Comparison of ENCODE assay signal across 11 cellular contexts in genomic region chr6:155143610-155144106, GRCh38.
A peak's percentile ranks its signal among the peaks of the same experiment; 100 is the strongest.
DNase-seq lines count a peak whose midpoint lies in the region; ATAC-seq and TF ChIP-seq lines count a peak whose summit lies in the region.
"Had no signal": no experiment of that assay in that cellular context is flagged by ENCODE, and none has a peak within 500 bp of the region (broad histone marks: within the 10 kb centered on the region; RNA-seq: fewer than 3 reads in every experiment).

No MANE protein-coding gene starts in this region.

- no TSS peak for BruUV-seq in MCF 10A (replicated peaks; lab: Mats Ljungman, UMichigan)

- H3K4me3 ChIP-seq in breast epithelium (peak overlapping the region in 2 of 3 donors; percentile 4 to 35), lower lobe of right lung (peak overlapping the region; percentile 0), urinary bladder (ENCODE audit: low read depth, low read length) (peak overlapping the region; percentile 5)

- H3K27ac ChIP-seq in breast epithelium (peak overlapping the region; percentile 3 to 9), lower lobe of right lung (peak overlapping the region; percentile 31), urinary bladder (ENCODE audit: low read depth) (no peak overlapping the region)
- H3K27ac ChIP-seq: VCaP had no signal

- CTCF ChIA-PET in MCF 10A (lab: Yijun Ruan, JAX): no interaction called here

- no peak for ATAC-seq in activated naive CD8-positive, alpha-beta T cell treated with anti-CD3 and anti-CD28 coated beads, Interleukin-2, amount 10 ng/mL, durations not matched to agents 7 days and 5 days (ENCODE audit: low read depth)
- ATAC-seq in lower lobe of right lung (no peak), HG03521 (IDR thresholded peaks at IDR 0.05; ENCODE audit: unreplicated experiment) (no peak)

- H3K27me3 ChIP-seq in breast epithelium: no peaks in the 10 kb centered on the region
- no peaks in the 10 kb centered on the region for H3K27me3 ChIP-seq in lower lobe of right lung (ENCODE audit: low read depth)

- no peaks in the 10 kb centered on the region for H3K36me3 Mint-ChIP-seq in MCF 10A (ENCODE audit: insufficient read depth, unreplicated experiment)
- peaks cover 1% of the 10 kb centered on the region for H3K36me3 Mint-ChIP-seq in activated naive CD8-positive, alpha-beta T cell treated with anti-CD3 and anti-CD28 coated beads, Interleukin-2, amount 10 ng/mL, durations not matched to agents 7 days and 5 days

- DNase-seq in breast epithelium (ENCODE audit: low spot score in 2 of 2): no peak
- no peak for DNase-seq in MCF 10A (ENCODE audit: unreplicated experiment)
- no peak for DNase-seq in activated naive CD8-positive, alpha-beta T cell treated with anti-CD3 and anti-CD28 coated beads, Interleukin-2, amount 10 ng/mL, durations not matched to agents 7 days and 5 days
- DNase-seq in lower lobe of right lung: no peak
- no peak for DNase-seq in nucleus accumbens (lab: John Stamatoyannopoulos, UW)
- no peak for DNase-seq in NCI-H2171 treated with DMSO at 0.1 percent for 48 hours (lab: John Stamatoyannopoulos, UW)
- DNase-seq: COR-L47; effector CD8-positive, alpha-beta T cell had no signal

- TF ChIP-seq CTCF in breast epithelium (IDR thresholded peaks at IDR 0.05): no peak
- TF ChIP-seq CTCF in MCF 10A (IDR thresholded peaks at IDR 0.05; ENCODE audit: unreplicated experiment): no peak
- TF ChIP-seq CTCF in lower lobe of right lung (IDR thresholded peaks at IDR 0.05): no peak

- H3K36me3 ChIP-seq in breast epithelium: no peaks in the 10 kb centered on the region
- no peaks in the 10 kb centered on the region for H3K36me3 ChIP-seq in lower lobe of right lung
- no peaks in the 10 kb centered on the region for H3K36me3 ChIP-seq in urinary bladder (ENCODE audit: insufficient read depth)

- WGBS in urinary bladder: 75% methylated on average over 6 of the region's 6 CpGs

- POLR2A ChIA-PET in MCF 10A (lab: Yijun Ruan, JAX): no interaction called here
- POLR2A ChIA-PET in activated naive CD8-positive, alpha-beta T cell treated with anti-CD3 and anti-CD28 coated beads, Interleukin-2, amount 10 ng/mL, durations not matched to agents 7 days and 5 days (lab: Charles Lee): no interaction called here

- H3K4me3 Mint-ChIP-seq in MCF 10A (ENCODE audit: unreplicated experiment): no peak overlapping the region
- peak overlapping the region; percentile 82 for H3K4me3 Mint-ChIP-seq in activated naive CD8-positive, alpha-beta T cell treated with anti-CD3 and anti-CD28 coated beads, Interleukin-2, amount 10 ng/mL, durations not matched to agents 7 days and 5 days

- intact Hi-C loops in breast epithelium (cut with DNase I; ENCODE audit: low total_unique reads): no loop called here
- intact Hi-C loops in MCF 10A (cut with micrococcal nuclease): no loop called here
- intact Hi-C loops in lower lobe of right lung (cut with DNase I): no loop called here

- no peak overlapping the region for H3K27ac Mint-ChIP-seq in MCF 10A (ENCODE audit: low read depth, unreplicated experiment)
- H3K27ac Mint-ChIP-seq in activated naive CD8-positive, alpha-beta T cell treated with anti-CD3 and anti-CD28 coated beads, Interleukin-2, amount 10 ng/mL, durations not matched to agents 7 days and 5 days: peak overlapping the region; percentile 94

- H3K9me3 ChIP-seq in breast epithelium (no peaks in the 10 kb centered on the region), lower lobe of right lung (no peaks in the 10 kb centered on the region)

- H3K4me1 ChIP-seq in breast epithelium (no peaks in the 10 kb centered on the region), lower lobe of right lung (peaks cover 15% of the 10 kb centered on the region), urinary bladder (ENCODE audit: insufficient read depth) (no peaks in the 10 kb centered on the region)

- TF ChIP-seq POLR2A in breast epithelium (IDR thresholded peaks at IDR 0.05): no peak

- H3K27me3 Mint-ChIP-seq in MCF 10A (ENCODE audit: insufficient read depth, unreplicated experiment): no peaks in the 10 kb centered on the region
- H3K27me3 Mint-ChIP-seq in activated naive CD8-positive, alpha-beta T cell treated with anti-CD3 and anti-CD28 coated beads, Interleukin-2, amount 10 ng/mL, durations not matched to agents 7 days and 5 days: no peaks in the 10 kb centered on the region

- H3K9me3 Mint-ChIP-seq in MCF 10A (ENCODE audit: unreplicated experiment): no peaks in the 10 kb centered on the region
- H3K9me3 Mint-ChIP-seq in activated naive CD8-positive, alpha-beta T cell treated with anti-CD3 and anti-CD28 coated beads, Interleukin-2, amount 10 ng/mL, durations not matched to agents 7 days and 5 days: peaks cover 2% of the 10 kb centered on the region

- H3K4me1 Mint-ChIP-seq in MCF 10A (ENCODE audit: insufficient read depth, unreplicated experiment): peaks cover 17% of the 10 kb centered on the region
- peaks cover 20% of the 10 kb centered on the region for H3K4me1 Mint-ChIP-seq in activated naive CD8-positive, alpha-beta T cell treated with anti-CD3 and anti-CD28 coated beads, Interleukin-2, amount 10 ng/mL, durations not matched to agents 7 days and 5 days
